ENCODE assay signal across 1 cellular context in the genomic region with DNA sequence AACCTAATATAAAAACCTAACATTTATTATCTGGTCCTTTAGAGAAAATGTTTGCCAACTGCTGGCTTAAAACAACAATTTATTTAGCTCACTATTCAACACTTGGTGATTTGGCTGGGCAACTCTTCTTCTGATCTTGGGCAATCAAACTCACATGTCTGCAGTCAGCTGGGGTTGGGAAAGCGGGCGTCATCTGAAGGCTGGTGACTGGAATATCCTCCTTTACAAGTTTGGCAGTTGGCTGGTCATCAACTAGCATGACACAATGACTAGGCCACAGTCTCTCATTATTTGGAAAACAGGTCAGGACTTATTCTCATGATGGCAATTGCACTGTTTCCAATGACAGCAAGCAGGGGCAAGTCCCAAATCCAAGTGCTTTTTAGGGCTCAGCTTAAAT.
TF ChIP-seq lines count a peak whose summit lies in the region.

No MANE protein-coding gene starts in this region.

TF ChIP-seq in WTC11, 78 proteins besides CTCF, POLR2A, EP300 and RAD21 (continued from another document):
- TF ChIP-seq, protein P1, sequence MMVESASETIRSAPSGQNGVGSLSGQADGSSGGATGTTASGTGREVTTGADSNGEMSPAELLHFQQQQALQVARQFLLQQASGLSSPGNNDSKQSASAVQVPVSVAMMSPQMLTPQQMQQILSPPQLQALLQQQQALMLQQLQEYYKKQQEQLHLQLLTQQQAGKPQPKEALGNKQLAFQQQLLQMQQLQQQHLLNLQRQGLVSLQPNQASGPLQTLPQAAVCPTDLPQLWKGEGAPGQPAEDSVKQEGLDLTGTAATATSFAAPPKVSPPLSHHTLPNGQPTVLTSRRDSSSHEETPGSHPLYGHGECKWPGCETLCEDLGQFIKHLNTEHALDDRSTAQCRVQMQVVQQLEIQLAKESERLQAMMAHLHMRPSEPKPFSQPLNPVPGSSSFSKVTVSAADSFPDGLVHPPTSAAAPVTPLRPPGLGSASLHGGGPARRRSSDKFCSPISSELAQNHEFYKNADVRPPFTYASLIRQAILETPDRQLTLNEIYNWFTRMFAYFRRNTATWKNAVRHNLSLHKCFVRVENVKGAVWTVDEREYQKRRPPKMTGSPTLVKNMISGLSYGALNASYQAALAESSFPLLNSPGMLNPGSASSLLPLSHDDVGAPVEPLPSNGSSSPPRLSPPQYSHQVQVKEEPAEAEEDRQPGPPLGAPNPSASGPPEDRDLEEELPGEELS (CRISPR knock-in tag; IDR thresholded peaks at IDR 0.05) = no peak
- TF ChIP-seq MXD4 (CRISPR knock-in tag; IDR thresholded peaks at IDR 0.05; ENCODE audit: borderline replicate concordance) (no peak), ESRRA (CRISPR knock-in tag; IDR thresholded peaks at IDR 0.05; ENCODE audit: borderline replicate concordance) (no peak), ZNF232 (CRISPR knock-in tag; IDR thresholded peaks at IDR 0.05) (no peak), TEAD4 (CRISPR knock-in tag; IDR thresholded peaks at IDR 0.05) (no peak), MYBL2 (CRISPR knock-in tag; IDR thresholded peaks at IDR 0.05) (no peak)
- TF ChIP-seq, protein P2, sequence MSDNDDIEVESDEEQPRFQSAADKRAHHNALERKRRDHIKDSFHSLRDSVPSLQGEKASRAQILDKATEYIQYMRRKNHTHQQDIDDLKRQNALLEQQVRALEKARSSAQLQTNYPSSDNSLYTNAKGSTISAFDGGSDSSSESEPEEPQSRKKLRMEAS (CRISPR knock-in tag; IDR thresholded peaks at IDR 0.05) = no peak
- TF ChIP-seq, protein P3, sequence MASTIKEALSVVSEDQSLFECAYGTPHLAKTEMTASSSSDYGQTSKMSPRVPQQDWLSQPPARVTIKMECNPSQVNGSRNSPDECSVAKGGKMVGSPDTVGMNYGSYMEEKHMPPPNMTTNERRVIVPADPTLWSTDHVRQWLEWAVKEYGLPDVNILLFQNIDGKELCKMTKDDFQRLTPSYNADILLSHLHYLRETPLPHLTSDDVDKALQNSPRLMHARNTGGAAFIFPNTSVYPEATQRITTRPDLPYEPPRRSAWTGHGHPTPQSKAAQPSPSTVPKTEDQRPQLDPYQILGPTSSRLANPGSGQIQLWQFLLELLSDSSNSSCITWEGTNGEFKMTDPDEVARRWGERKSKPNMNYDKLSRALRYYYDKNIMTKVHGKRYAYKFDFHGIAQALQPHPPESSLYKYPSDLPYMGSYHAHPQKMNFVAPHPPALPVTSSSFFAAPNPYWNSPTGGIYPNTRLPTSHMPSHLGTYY (CRISPR knock-in tag; IDR thresholded peaks at IDR 0.05) = no peak
- TF ChIP-seq, protein P4, sequence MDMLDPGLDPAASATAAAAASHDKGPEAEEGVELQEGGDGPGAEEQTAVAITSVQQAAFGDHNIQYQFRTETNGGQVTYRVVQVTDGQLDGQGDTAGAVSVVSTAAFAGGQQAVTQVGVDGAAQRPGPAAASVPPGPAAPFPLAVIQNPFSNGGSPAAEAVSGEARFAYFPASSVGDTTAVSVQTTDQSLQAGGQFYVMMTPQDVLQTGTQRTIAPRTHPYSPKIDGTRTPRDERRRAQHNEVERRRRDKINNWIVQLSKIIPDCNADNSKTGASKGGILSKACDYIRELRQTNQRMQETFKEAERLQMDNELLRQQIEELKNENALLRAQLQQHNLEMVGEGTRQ (CRISPR knock-in tag; IDR thresholded peaks at IDR 0.05) = no peak
TF ChIP-seq in WTC11: peak in this region for 0.
